Comparison of ENCODE assay signal across 24 cellular contexts in the genomic region with DNA sequence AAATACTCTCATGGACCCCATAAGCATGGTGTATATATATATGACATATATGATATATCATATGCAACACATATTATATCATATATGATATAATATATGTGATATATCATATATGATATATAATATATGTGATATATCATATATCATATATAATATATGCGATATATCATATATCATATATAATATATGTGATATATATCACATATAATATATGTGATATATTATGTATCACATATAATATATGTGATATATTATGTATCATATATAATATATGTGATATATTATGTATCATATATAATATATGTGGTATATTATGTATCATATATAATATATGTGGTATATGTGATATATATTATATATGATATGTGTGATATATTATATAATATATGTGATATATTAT. TPM values are rescaled to one million over a fixed set of nuclear protein-coding genes. Genes with fewer than 3 reads are reported as not detected.
DNase-seq lines count a peak whose midpoint lies in the region; ATAC-seq, FAIRE-seq and TF ChIP-seq lines count a peak whose summit lies in the region.
"Had no signal": no experiment of that assay in that cellular context is flagged by ENCODE, and none has a peak within 500 bp of the region (broad histone marks: within the 10 kb centered on the region; RNA-seq: fewer than 3 reads in every experiment).

No MANE protein-coding gene starts in this region.

- intact Hi-C loops in pancreas (cut with DNase I) (no loop called here), sigmoid colon (cut with DNase I) (no loop called here)

- no peak for ATAC-seq in pancreas
- ATAC-seq in GM18520 (IDR thresholded peaks at IDR 0.05; ENCODE audit: unreplicated experiment), result no peak
- ATAC-seq: A549 had no signal

- H3K4me3 ChIP-seq in pancreas (no peak overlapping the region), BE2C (ENCODE audit: low read depth, low read length) (no peak overlapping the region), sigmoid colon (no peak overlapping the region)
- H3K4me3 ChIP-seq: A549, HAP-1 had no signal

- TF ChIP-seq CTCF in pancreas (IDR thresholded peaks at IDR 0.05) (no peak), BE2C (IDR thresholded peaks at IDR 0.05; ENCODE audit: low read depth, low read length) (no peak), sigmoid colon (IDR thresholded peaks at IDR 0.05) (no peak)

- TF ChIP-seq EP300 in sigmoid colon (IDR thresholded peaks at IDR 0.05), result no peak

- no peak for TF ChIP-seq POLR2A in sigmoid colon (IDR thresholded peaks at IDR 0.05)

- no peak overlapping the region for H3K27ac ChIP-seq in pancreas
- no peak overlapping the region for H3K27ac ChIP-seq in sigmoid colon
- H3K27ac ChIP-seq: 22Rv1, A549 had no signal

- peak; percentile 98 for FAIRE-seq in A204.1 (lab: Jason Lieb, UNC)
- FAIRE-seq in RCC 7860 (lab: Jason Lieb, UNC), result peak; percentile 79
- FAIRE-seq in endometrium (lab: Jason Lieb, UNC), result peak; percentile 94
- FAIRE-seq in pancreas (lab: Jason Lieb, UNC), result peak; percentile 98
- FAIRE-seq: A549, GM12892, GM19239, H54 had no signal

- H3K4me1 ChIP-seq in pancreas, result no peaks in the 10 kb centered on the region
- H3K4me1 ChIP-seq in BE2C, result no peaks in the 10 kb centered on the region; the same call in 1 of the 2 replicates
- H3K4me1 ChIP-seq in sigmoid colon, result no peaks in the 10 kb centered on the region
- H3K4me1 ChIP-seq: HAP-1 had no signal

- 44 to 45% methylated on average over 1 of the region's 1 CpG for WGBS in pancreas, 2 donors
- WGBS in sigmoid colon, 2 donors, result 47 to 97% methylated on average over 1 of the region's 1 CpG

- H3K9me3 ChIP-seq in pancreas (no peaks in the 10 kb centered on the region), BE2C (peaks cover 3% of the 10 kb centered on the region; the same call in 1 of the 2 replicates), sigmoid colon (no peaks in the 10 kb centered on the region)

- no peak for DNase-seq in RCC 7860 (ENCODE audit: low spot score)
- DNase-seq in pancreas, result no peak
- DNase-seq in BE2C, result no peak
- DNase-seq in sigmoid colon, result no peak
- DNase-seq in hypothalamus (lab: John Stamatoyannopoulos, UW), result no peak
- DNase-seq: ACHN; AML-193; C1 segment of cervical spinal cord; Calu3; CD4-positive, alpha-beta memory T cell; COR-L47; DMS53; DMS79 treated with DMSO at 0.1 percent for 48 hours; GOT3 had no signal

- H3K36me3 ChIP-seq in pancreas (no peaks in the 10 kb centered on the region), BE2C (no peaks in the 10 kb centered on the region), sigmoid colon (no peaks in the 10 kb centered on the region)
- H3K36me3 ChIP-seq: HAP-1 had no signal

- no peaks in the 10 kb centered on the region for H3K27me3 ChIP-seq in pancreas
- H3K27me3 ChIP-seq in BE2C, result no peaks in the 10 kb centered on the region
- H3K27me3 ChIP-seq in sigmoid colon, result no peaks in the 10 kb centered on the region

RNA-seq across cellular contexts. Expression of a gene that starts 21.9 kb away (rescaled TPM):
- total RNA-seq in pancreas, result 10 to 100 TPM; 19.8 to 34.1 (median 22.8) TPM
- polyA plus RNA-seq in pancreas, result 10 to 100 TPM; 24.4 to 38.2 TPM
- 91.2 TPM for polyA plus RNA-seq in BE2C (2012; ENCODE audit: insufficient read depth, insufficient read length, low read depth)
- 10 to 100 TPM; 43.8 to 59.9 (median 57.6) TPM for total RNA-seq in sigmoid colon
- polyA plus RNA-seq in sigmoid colon, result 100 to 1,000 TPM; 214 to 365 (median 321) TPM

RNA-seq across cellular contexts. Expression of a gene that starts 31.6 kb away (rescaled TPM):
- total RNA-seq in pancreas (1 to 10 TPM in 4 of 6 donors, under 1 TPM in 2; 0.41 to 3.5 (median 1.3) TPM), sigmoid colon (1 to 10 TPM in 3 of 4 donors, under 1 TPM in 1; 0.54 to 8.0 (median 2.9) TPM)
- polyA plus RNA-seq in pancreas (1 to 10 TPM; 3.6 to 7.4 TPM), sigmoid colon (10 to 100 TPM; 17.4 to 68.8 (median 19.0) TPM)
- polyA plus RNA-seq in BE2C (2012; ENCODE audit: insufficient read depth, insufficient read length, low read depth), result 1.2 TPM
- total RNA-seq: G401 had no signal

RNA-seq across cellular contexts. Expression of a gene that starts 38.5 kb away (rescaled TPM):
- total RNA-seq in pancreas (10 to 100 TPM in 3 of 6 donors, 1 to 10 TPM in 3; 2.1 to 26.4 (median 9.7) TPM), sigmoid colon (10 to 100 TPM; 14.7 to 28.0 (median 24.4) TPM)
- polyA plus RNA-seq in pancreas (10 to 100 TPM; 12.2 to 14.9 TPM), sigmoid colon (100 to 1,000 TPM in 1 of 3 donors, 10 to 100 TPM in 2; 35.8 to 309 (median 40.2) TPM)
- polyA plus RNA-seq in BE2C (2012; ENCODE audit: insufficient read depth, insufficient read length, low read depth), result 11.9 TPM

RNA-seq across cellular contexts. Expression of a gene that starts 48.5 kb away (rescaled TPM):
- total RNA-seq in pancreas (10 to 100 TPM; 17.3 to 39.1 (median 30.6) TPM), sigmoid colon (100 to 1,000 TPM in 3 of 4 donors, 10 to 100 TPM in 1; 35.4 to 186 (median 152) TPM)
- polyA plus RNA-seq in pancreas (100 to 1,000 TPM in 1 of 2 donors, 10 to 100 TPM in 1; 77.2 to 138 TPM), sigmoid colon (100 to 1,000 TPM; 414 to 509 (median 434) TPM)
- 827 TPM for polyA plus RNA-seq in BE2C (2012; ENCODE audit: insufficient read depth, insufficient read length, low read depth)

RNA-seq across cellular contexts. Expression of a gene that starts 48.8 kb away (rescaled TPM):
- 10 to 100 TPM in 4 of 6 donors, 1 to 10 TPM in 2; 9.0 to 25.0 (median 14.0) TPM for total RNA-seq in pancreas
- 10 to 100 TPM; 61.8 to 63.8 TPM for polyA plus RNA-seq in pancreas
- polyA plus RNA-seq in BE2C (2012; ENCODE audit: insufficient read depth, insufficient read length, low read depth), result 82.5 TPM
- total RNA-seq in sigmoid colon, result 10 to 100 TPM; 12.0 to 29.6 (median 18.1) TPM
- 10 to 100 TPM; 46.8 to 77.9 (median 61.9) TPM for polyA plus RNA-seq in sigmoid colon
